ENCODE assay signal across 1 cellular context in genomic region chr16:65576631-65577030, GRCh38.
TF ChIP-seq lines count a peak whose summit lies in the region.

No MANE protein-coding gene starts in this region.

TF ChIP-seq in GM23338, 12 proteins besides CTCF, POLR2A, EP300 and RAD21 (continued from another document):
- TF ChIP-seq ZNF462 (CRISPR knock-in tag; IDR thresholded peaks at IDR 0.05) (no peak), EZH2 (IDR thresholded peaks at IDR 0.05; ENCODE audit: low read depth, unreplicated experiment) (no peak), ETS1 (IDR thresholded peaks at IDR 0.05) (no peak), JUNB (IDR thresholded peaks at IDR 0.05; ENCODE audit: unreplicated experiment) (no peak), ZNF331 (CRISPR knock-in tag; IDR thresholded peaks at IDR 0.05; ENCODE audit: low read depth) (no peak), POLR2AphosphoS5 (IDR thresholded peaks at IDR 0.05; ENCODE audit: low read depth) (no peak), EZH2phosphoT487 (IDR thresholded peaks at IDR 0.05; ENCODE audit: unreplicated experiment) (no peak), NANOG (IDR thresholded peaks at IDR 0.05; ENCODE audit: borderline replicate concordance) (no peak), STAT1 (IDR thresholded peaks at IDR 0.05; ENCODE audit: unreplicated experiment) (no peak)
